Comparison of ENCODE assay signal across 7 cellular contexts in genomic region chr17:77869665-77870132, GRCh38.
DNase-seq lines count a peak whose midpoint lies in the region; ATAC-seq, FAIRE-seq and TF ChIP-seq lines count a peak whose summit lies in the region.

No MANE protein-coding gene starts in this region.

- H3K27me3 ChIP-seq in spleen (replicated peaks in 1 of 7): no peaks in the 10 kb centered on the region

- H3K9me3 ChIP-seq in spleen: no peaks in the 10 kb centered on the region

- TF ChIP-seq POLR2A in spleen (IDR thresholded peaks at IDR 0.05): no peak

- FAIRE-seq in GM19239 (lab: Jason Lieb, UNC): peak; percentile 90

- peak overlapping the region in 7 of 8 donors; percentile 66 to 91 (median 82) for H3K27ac ChIP-seq in spleen
- H3K27ac ChIP-seq in coronary artery: no peak overlapping the region

- WGBS in spleen, 5 donors: 15 to 45% (median 28%) methylated on average over 10 of the region's 10 CpGs

- H3K4me3 ChIP-seq in spleen: peak overlapping the region in 1 of 8 donors; percentile 56
- no peak overlapping the region for H3K4me3 ChIP-seq in coronary artery

- peak; percentile 85 for ATAC-seq in HG02943 (IDR thresholded peaks at IDR 0.05; ENCODE audit: low read depth, unreplicated experiment)

- no peaks in the 10 kb centered on the region for H3K36me3 ChIP-seq in spleen

- DNase-seq in GM19239 (ENCODE audit: insufficient read length, low spot score) (peak; percentile 69), SIG-M5 (lab: John Stamatoyannopoulos, UW) (peak; percentile 67), spleen (peak; percentile 95), hepatic stellate cell (ENCODE audit: low spot score) (no peak), AG20443 (ENCODE audit: low spot score) (no peak), coronary artery (ENCODE audit: low spot score) (no peak)

- intact Hi-C loops in spleen (cut with DNase I; ENCODE audit: low total_unique reads): no loop called here

- H3K4me1 ChIP-seq in spleen: peaks cover 8 to 90% (median 43%) of the 10 kb centered on the region in 6 donors

- TF ChIP-seq CTCF in spleen (IDR thresholded peaks at IDR 0.05 in 8 of 11, conservative IDR thresholded peaks at IDR 0.05 in 3 of 11): peak in 3 of 11 experiments; percentile 11 to 36 (median 28)
- no peak for TF ChIP-seq CTCF in coronary artery (IDR thresholded peaks at IDR 0.05)

Comparison
In these comparisons a context has a peak if more than half of its experiments do, and no peak if none do; other contexts are left out.
1. DNase-seq: peak in GM19239 (single experiment), SIG-M5 (single experiment) and spleen (single experiment); none in hepatic stellate cell (single experiment), AG20443 (single experiment) and coronary artery (single experiment).
2. H3K27ac ChIP-seq: peak in spleen (7 of 8); none in coronary artery (0 of 2).